22 cellular contexts compared by ENCODE assay signal in genomic region chr2:20543579-20543887, GRCh38.
DNase-seq lines count a peak whose midpoint lies in the region; ATAC-seq, FAIRE-seq and TF ChIP-seq lines count a peak whose summit lies in the region.
"Had no signal": no experiment of that assay in that cellular context is flagged by ENCODE, and none has a peak within 500 bp of the region (broad histone marks: within the 10 kb centered on the region; RNA-seq: fewer than 3 reads in every experiment).

No MANE protein-coding gene starts in this region.

- peaks cover 7% of the 10 kb centered on the region for H3K27me3 Mint-ChIP-seq in nephron (ENCODE audit: low read depth)

- H3K27ac Mint-ChIP-seq in nephron = peak overlapping the region; percentile 76 to 90 (median 85)
- H3K27ac Mint-ChIP-seq: activated CD8-positive, alpha-beta memory T cell treated with anti-CD3 and anti-CD28 coated beads, Interleukin-2, amount 10 ng/mL, durations not matched to agents 7 days and 5 days; activated T-helper 17 cell treated with anti-CD3 and anti-CD28 coated beads, Interleukin-2, amount 50 U/mL, for 72 hours; CD8-positive, alpha-beta memory T cell had no signal

- no peak overlapping the region for H3K27ac ChIP-seq in heart right ventricle
- H3K27ac ChIP-seq in Peyer's patch = no peak overlapping the region
- H3K27ac ChIP-seq: SK-N-MC, uterus had no signal

- DNase-seq in heart right ventricle (no peak), cardiac septum (ENCODE audit: low spot score) (no peak), choroid plexus epithelial cell (ENCODE audit: low read depth) (peak; percentile 64), frontal cortex (ENCODE audit: low spot score in 2 of 2) (no peak), Peyer's patch (no peak)
- DNase-seq: activated CD4-positive, alpha-beta T cell treated with anti-CD3 and anti-CD28 coated beads for 1 hour; activated CD8-positive, alpha-beta memory T cell treated with anti-CD3 and anti-CD28 coated beads, Interleukin-2, amount 10 ng/mL, durations not matched to agents 7 days and 5 days; caudate nucleus; CD8-positive, alpha-beta memory T cell; effector memory CD4-positive, alpha-beta T cell; kidney glomerular epithelial cell; NCI-H1436; OCI-M1; sigmoid colon; stimulated activated CD4-positive, alpha-beta T cell treated with anti-CD3 and anti-CD28 coated beads, Interleukin-4, amount 100 ng/mL, for 4 hours; T1000 had no signal

- H3K4me3 Mint-ChIP-seq in nephron = peak overlapping the region; percentile 22 to 34 (median 31)
- H3K4me3 Mint-ChIP-seq: activated CD8-positive, alpha-beta memory T cell treated with anti-CD3 and anti-CD28 coated beads, Interleukin-2, amount 10 ng/mL, durations not matched to agents 7 days and 5 days; activated T-helper 17 cell treated with anti-CD3 and anti-CD28 coated beads, Interleukin-2, amount 50 U/mL, for 72 hours; CD8-positive, alpha-beta memory T cell had no signal

- peaks cover 0 to 16% (median 6%) of the 10 kb centered on the region in 9 donors for H3K4me1 ChIP-seq in heart right ventricle
- no peaks in the 10 kb centered on the region for H3K4me1 ChIP-seq in Peyer's patch
- H3K4me1 ChIP-seq: uterus had no signal

- H3K4me3 ChIP-seq in heart right ventricle = no peak overlapping the region
- H3K4me3 ChIP-seq in choroid plexus epithelial cell (ENCODE audit: low read depth, low read length) = no peak overlapping the region
- no peak overlapping the region for H3K4me3 ChIP-seq in Peyer's patch
- H3K4me3 ChIP-seq: sigmoid colon, SK-N-MC, uterus had no signal

- TF ChIP-seq POLR2A in Peyer's patch (IDR thresholded peaks at IDR 0.05) = no peak

- H3K36me3 Mint-ChIP-seq in nephron (ENCODE audit: low read depth) = no peaks in the 10 kb centered on the region
- H3K36me3 Mint-ChIP-seq: activated CD8-positive, alpha-beta memory T cell treated with anti-CD3 and anti-CD28 coated beads, Interleukin-2, amount 10 ng/mL, durations not matched to agents 7 days and 5 days; CD8-positive, alpha-beta memory T cell had no signal

- FAIRE-seq in frontal cortex (lab: Jason Lieb, UNC) = no peak

- H3K4me1 Mint-ChIP-seq in nephron = peaks cover 81% of the 10 kb centered on the region
- H3K4me1 Mint-ChIP-seq: activated T-helper 17 cell treated with anti-CD3 and anti-CD28 coated beads, Interleukin-2, amount 50 U/mL, for 72 hours had no signal

- no peak for TF ChIP-seq CTCF in heart right ventricle (IDR thresholded peaks at IDR 0.05)
- no peak for TF ChIP-seq CTCF in choroid plexus epithelial cell (conservative IDR thresholded peaks at IDR 0.05; ENCODE audit: low read depth, low read length)
- no peak for TF ChIP-seq CTCF in nephron (IDR thresholded peaks at IDR 0.05; ENCODE audit: unreplicated experiment in 3 of 3)
- TF ChIP-seq CTCF in Peyer's patch (IDR thresholded peaks at IDR 0.05) = no peak

- intact Hi-C loops in heart right ventricle (cut with DNase I) = no loop called here
- intact Hi-C loops in cardiac septum (cut with DNase I) = no loop called here

- H3K9me3 Mint-ChIP-seq in nephron = no peaks in the 10 kb centered on the region
- H3K9me3 Mint-ChIP-seq: activated T-helper 17 cell treated with anti-CD3 and anti-CD28 coated beads, Interleukin-2, amount 50 U/mL, for 72 hours; CD8-positive, alpha-beta memory T cell had no signal

- peak in 6 of 8 donors; percentile 31 to 63 (median 41) for ATAC-seq in heart right ventricle
- no peak for ATAC-seq in GM21737 (IDR thresholded peaks at IDR 0.05; ENCODE audit: unreplicated experiment)
- ATAC-seq in HG03432 (IDR thresholded peaks at IDR 0.05; ENCODE audit: unreplicated experiment) = no peak
- ATAC-seq: activated CD8-positive, alpha-beta memory T cell treated with anti-CD3 and anti-CD28 coated beads, Interleukin-2, amount 10 ng/mL, durations not matched to agents 7 days and 5 days; activated T-helper 17 cell treated with anti-CD3 and anti-CD28 coated beads, Interleukin-2, amount 50 U/mL, for 72 hours had no signal

- peaks cover 0 to 8% (median 0%) of the 10 kb centered on the region in 11 donors for H3K9me3 ChIP-seq in heart right ventricle
- no peaks in the 10 kb centered on the region for H3K9me3 ChIP-seq in Peyer's patch
- H3K9me3 ChIP-seq: sigmoid colon, uterus had no signal

- 30 to 33% methylated on average over 4 of the region's 4 CpGs for WGBS in heart right ventricle, 2 donors

- no peaks in the 10 kb centered on the region for H3K27me3 ChIP-seq in heart right ventricle
- H3K27me3 ChIP-seq in Peyer's patch = no peaks in the 10 kb centered on the region
- H3K27me3 ChIP-seq: sigmoid colon, uterus had no signal

- H3K36me3 ChIP-seq in heart right ventricle (no peaks in the 10 kb centered on the region), Peyer's patch (no peaks in the 10 kb centered on the region)
- H3K36me3 ChIP-seq: sigmoid colon, uterus had no signal

Comparison
In these comparisons a context has a peak if more than half of its experiments do, and no peak if none do; other contexts are left out.
1. ATAC-seq: peak in heart right ventricle (6 of 8); none in GM21737 (single experiment) and HG03432 (single experiment).